1 cellular context compared by ENCODE assay signal in genomic region chr6:110682460-110682853, GRCh38.
TF ChIP-seq lines count a peak whose summit lies in the region.

No MANE protein-coding gene starts in this region.

TF ChIP-seq in HepG2, 621 proteins besides CTCF, POLR2A, EP300 and RAD21 (continued from another document and continues in another):
- TF ChIP-seq CEBPZ (IDR thresholded peaks at IDR 0.05; ENCODE audit: low read length) (no peak), MEIS2 (CRISPR knock-in tag; IDR thresholded peaks at IDR 0.05) (no peak), YEATS2 (CRISPR knock-in tag; IDR thresholded peaks at IDR 0.05; ENCODE audit: borderline replicate concordance) (peak; percentile 52; the same call in 1 of the 2 replicates), ZNF878 (CRISPR knock-in tag; IDR thresholded peaks at IDR 0.05) (no peak), ZNF749 (CRISPR knock-in tag; IDR thresholded peaks at IDR 0.05; ENCODE audit: borderline replicate concordance) (no peak), HNF1A (IDR thresholded peaks at IDR 0.05; ENCODE audit: low read depth) (no peak), HNF1A (CRISPR knock-in tag; IDR thresholded peaks at IDR 0.05; ENCODE audit: borderline replicate concordance) (no peak), ZNF850 (CRISPR knock-in tag; conservative IDR thresholded peaks at IDR 0.05) (no peak), NFATC3 (CRISPR knock-in tag; IDR thresholded peaks at IDR 0.05) (no peak), ZFYVE20 (CRISPR knock-in tag; IDR thresholded peaks at IDR 0.05; ENCODE audit: borderline replicate concordance, low read depth) (no peak), PLRG1 (conservative IDR thresholded peaks at IDR 0.05) (no peak), ZNF883 (CRISPR knock-in tag; IDR thresholded peaks at IDR 0.05; ENCODE audit: not compliant biosample characterization) (no peak), JARID2 (CRISPR knock-in tag; IDR thresholded peaks at IDR 0.05; ENCODE audit: insufficient replicate concordance) (no peak), RCOR2 (CRISPR knock-in tag; IDR thresholded peaks at IDR 0.05) (0 out of 2 replicates have a peak, but pooled peaks have one; percentile 34), ZBTB21 (CRISPR knock-in tag; IDR thresholded peaks at IDR 0.05) (no peak), CBX5 (CRISPR knock-in tag; IDR thresholded peaks at IDR 0.05; ENCODE audit: borderline replicate concordance) (no peak), RBAK (CRISPR knock-in tag; IDR thresholded peaks at IDR 0.05) (no peak), ZNF777 (CRISPR knock-in tag; IDR thresholded peaks at IDR 0.05) (no peak), PAWR (CRISPR knock-in tag; IDR thresholded peaks at IDR 0.05; ENCODE audit: borderline replicate concordance) (no peak), ZNF12 (CRISPR knock-in tag; IDR thresholded peaks at IDR 0.05) (no peak), HOXA3 (CRISPR knock-in tag; IDR thresholded peaks at IDR 0.05) (no peak), RXRA (CRISPR knock-in tag; IDR thresholded peaks at IDR 0.05) (no peak), ZNF329 (CRISPR knock-in tag; IDR thresholded peaks at IDR 0.05; ENCODE audit: low read depth) (no peak), ZSCAN12 (CRISPR knock-in tag; IDR thresholded peaks at IDR 0.05) (no peak), ZFP91 (CRISPR knock-in tag; IDR thresholded peaks at IDR 0.05; ENCODE audit: borderline replicate concordance) (no peak), HNRNPL (IDR thresholded peaks at IDR 0.05; ENCODE audit: low read depth, low read length) (no peak), JUN (CRISPR knock-in tag; IDR thresholded peaks at IDR 0.05) (no peak), RFXAP (CRISPR knock-in tag; IDR thresholded peaks at IDR 0.05; ENCODE audit: borderline replicate concordance) (no peak), ZNF747 (CRISPR knock-in tag; IDR thresholded peaks at IDR 0.05; ENCODE audit: borderline replicate concordance) (no peak), ZNF24 (IDR thresholded peaks at IDR 0.05) (no peak), HES4 (CRISPR knock-in tag; IDR thresholded peaks at IDR 0.05; ENCODE audit: borderline replicate concordance) (no peak), FOXM1 (CRISPR knock-in tag; IDR thresholded peaks at IDR 0.05) (no peak)
- TF ChIP-seq, protein P1, sequence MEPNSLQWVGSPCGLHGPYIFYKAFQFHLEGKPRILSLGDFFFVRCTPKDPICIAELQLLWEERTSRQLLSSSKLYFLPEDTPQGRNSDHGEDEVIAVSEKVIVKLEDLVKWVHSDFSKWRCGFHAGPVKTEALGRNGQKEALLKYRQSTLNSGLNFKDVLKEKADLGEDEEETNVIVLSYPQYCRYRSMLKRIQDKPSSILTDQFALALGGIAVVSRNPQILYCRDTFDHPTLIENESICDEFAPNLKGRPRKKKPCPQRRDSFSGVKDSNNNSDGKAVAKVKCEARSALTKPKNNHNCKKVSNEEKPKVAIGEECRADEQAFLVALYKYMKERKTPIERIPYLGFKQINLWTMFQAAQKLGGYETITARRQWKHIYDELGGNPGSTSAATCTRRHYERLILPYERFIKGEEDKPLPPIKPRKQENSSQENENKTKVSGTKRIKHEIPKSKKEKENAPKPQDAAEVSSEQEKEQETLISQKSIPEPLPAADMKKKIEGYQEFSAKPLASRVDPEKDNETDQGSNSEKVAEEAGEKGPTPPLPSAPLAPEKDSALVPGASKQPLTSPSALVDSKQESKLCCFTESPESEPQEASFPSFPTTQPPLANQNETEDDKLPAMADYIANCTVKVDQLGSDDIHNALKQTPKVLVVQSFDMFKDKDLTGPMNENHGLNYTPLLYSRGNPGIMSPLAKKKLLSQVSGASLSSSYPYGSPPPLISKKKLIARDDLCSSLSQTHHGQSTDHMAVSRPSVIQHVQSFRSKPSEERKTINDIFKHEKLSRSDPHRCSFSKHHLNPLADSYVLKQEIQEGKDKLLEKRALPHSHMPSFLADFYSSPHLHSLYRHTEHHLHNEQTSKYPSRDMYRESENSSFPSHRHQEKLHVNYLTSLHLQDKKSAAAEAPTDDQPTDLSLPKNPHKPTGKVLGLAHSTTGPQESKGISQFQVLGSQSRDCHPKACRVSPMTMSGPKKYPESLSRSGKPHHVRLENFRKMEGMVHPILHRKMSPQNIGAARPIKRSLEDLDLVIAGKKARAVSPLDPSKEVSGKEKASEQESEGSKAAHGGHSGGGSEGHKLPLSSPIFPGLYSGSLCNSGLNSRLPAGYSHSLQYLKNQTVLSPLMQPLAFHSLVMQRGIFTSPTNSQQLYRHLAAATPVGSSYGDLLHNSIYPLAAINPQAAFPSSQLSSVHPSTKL (CRISPR knock-in tag; IDR thresholded peaks at IDR 0.05): peak; percentile 56; the same call in 1 of the 2 replicates
- TF ChIP-seq, protein P2, sequence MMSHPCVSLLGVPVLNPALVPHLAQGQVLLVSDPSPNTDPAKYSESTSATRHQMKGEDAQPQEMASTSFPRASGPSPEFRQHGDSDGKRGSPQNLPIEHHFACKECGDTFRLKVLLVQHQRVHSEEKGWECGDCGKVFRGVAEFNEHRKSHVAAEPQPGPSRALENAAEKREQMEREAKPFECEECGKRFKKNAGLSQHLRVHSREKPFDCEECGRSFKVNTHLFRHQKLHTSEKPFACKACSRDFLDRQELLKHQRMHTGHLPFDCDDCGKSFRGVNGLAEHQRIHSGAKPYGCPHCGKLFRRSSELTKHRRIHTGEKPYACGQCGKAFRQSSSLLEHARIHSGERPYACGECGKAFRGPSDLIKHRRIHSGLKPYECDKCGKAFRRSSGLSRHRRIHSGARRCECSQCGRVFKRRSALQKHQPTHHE (CRISPR knock-in tag; IDR thresholded peaks at IDR 0.05; ENCODE audit: borderline replicate concordance): no peak
- TF ChIP-seq, protein P3, sequence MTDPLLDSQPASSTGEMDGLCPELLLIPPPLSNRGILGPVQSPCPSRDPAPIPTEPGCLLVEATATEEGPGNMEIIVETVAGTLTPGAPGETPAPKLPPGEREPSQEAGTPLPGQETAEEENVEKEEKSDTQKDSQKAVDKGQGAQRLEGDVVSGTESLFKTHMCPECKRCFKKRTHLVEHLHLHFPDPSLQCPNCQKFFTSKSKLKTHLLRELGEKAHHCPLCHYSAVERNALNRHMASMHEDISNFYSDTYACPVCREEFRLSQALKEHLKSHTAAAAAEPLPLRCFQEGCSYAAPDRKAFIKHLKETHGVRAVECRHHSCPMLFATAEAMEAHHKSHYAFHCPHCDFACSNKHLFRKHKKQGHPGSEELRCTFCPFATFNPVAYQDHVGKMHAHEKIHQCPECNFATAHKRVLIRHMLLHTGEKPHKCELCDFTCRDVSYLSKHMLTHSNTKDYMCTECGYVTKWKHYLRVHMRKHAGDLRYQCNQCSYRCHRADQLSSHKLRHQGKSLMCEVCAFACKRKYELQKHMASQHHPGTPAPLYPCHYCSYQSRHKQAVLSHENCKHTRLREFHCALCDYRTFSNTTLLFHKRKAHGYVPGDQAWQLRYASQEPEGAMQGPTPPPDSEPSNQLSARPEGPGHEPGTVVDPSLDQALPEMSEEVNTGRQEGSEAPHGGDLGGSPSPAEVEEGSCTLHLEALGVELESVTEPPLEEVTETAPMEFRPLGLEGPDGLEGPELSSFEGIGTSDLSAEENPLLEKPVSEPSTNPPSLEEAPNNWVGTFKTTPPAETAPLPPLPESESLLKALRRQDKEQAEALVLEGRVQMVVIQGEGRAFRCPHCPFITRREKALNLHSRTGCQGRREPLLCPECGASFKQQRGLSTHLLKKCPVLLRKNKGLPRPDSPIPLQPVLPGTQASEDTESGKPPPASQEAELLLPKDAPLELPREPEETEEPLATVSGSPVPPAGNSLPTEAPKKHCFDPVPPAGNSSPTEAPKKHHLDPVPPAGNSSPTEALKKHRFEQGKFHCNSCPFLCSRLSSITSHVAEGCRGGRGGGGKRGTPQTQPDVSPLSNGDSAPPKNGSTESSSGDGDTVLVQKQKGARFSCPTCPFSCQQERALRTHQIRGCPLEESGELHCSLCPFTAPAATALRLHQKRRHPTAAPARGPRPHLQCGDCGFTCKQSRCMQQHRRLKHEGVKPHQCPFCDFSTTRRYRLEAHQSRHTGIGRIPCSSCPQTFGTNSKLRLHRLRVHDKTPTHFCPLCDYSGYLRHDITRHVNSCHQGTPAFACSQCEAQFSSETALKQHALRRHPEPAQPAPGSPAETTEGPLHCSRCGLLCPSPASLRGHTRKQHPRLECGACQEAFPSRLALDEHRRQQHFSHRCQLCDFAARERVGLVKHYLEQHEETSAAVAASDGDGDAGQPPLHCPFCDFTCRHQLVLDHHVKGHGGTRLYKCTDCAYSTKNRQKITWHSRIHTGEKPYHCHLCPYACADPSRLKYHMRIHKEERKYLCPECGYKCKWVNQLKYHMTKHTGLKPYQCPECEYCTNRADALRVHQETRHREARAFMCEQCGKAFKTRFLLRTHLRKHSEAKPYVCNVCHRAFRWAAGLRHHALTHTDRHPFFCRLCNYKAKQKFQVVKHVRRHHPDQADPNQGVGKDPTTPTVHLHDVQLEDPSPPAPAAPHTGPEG (CRISPR knock-in tag; IDR thresholded peaks at IDR 0.05): no peak
- TF ChIP-seq, protein P4, sequence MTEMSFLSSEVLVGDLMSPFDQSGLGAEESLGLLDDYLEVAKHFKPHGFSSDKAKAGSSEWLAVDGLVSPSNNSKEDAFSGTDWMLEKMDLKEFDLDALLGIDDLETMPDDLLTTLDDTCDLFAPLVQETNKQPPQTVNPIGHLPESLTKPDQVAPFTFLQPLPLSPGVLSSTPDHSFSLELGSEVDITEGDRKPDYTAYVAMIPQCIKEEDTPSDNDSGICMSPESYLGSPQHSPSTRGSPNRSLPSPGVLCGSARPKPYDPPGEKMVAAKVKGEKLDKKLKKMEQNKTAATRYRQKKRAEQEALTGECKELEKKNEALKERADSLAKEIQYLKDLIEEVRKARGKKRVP (CRISPR knock-in tag; IDR thresholded peaks at IDR 0.05): no peak
- TF ChIP-seq, protein P5, sequence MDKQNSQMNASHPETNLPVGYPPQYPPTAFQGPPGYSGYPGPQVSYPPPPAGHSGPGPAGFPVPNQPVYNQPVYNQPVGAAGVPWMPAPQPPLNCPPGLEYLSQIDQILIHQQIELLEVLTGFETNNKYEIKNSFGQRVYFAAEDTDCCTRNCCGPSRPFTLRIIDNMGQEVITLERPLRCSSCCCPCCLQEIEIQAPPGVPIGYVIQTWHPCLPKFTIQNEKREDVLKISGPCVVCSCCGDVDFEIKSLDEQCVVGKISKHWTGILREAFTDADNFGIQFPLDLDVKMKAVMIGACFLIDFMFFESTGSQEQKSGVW (CRISPR knock-in tag; IDR thresholded peaks at IDR 0.05; ENCODE audit: borderline replicate concordance): no peak
